ENCODE assay signal across 6 cellular contexts in genomic region chr1:1274299-1274930, GRCh38. TPM values are rescaled to one million over a fixed set of nuclear protein-coding genes. Genes with fewer than 3 reads are reported as not detected.
DNase-seq lines count a peak whose midpoint lies in the region; ATAC-seq and TF ChIP-seq lines count a peak whose summit lies in the region.

No MANE protein-coding gene starts in this region.

- peak; percentile 16 for ATAC-seq in GM21737 (IDR thresholded peaks at IDR 0.05; ENCODE audit: unreplicated experiment)
- ATAC-seq in natural killer cell treated with Interleukin-12 subunit alpha and Interleukin-12 subunit beta and Interleukin-15 and Interleukin-18, amount 100 ng/mL, for 72 hours: no peak
- no peak for ATAC-seq in GM18511 (IDR thresholded peaks at IDR 0.05; ENCODE audit: unreplicated experiment)

- no peaks in the 10 kb centered on the region for H3K27me3 Mint-ChIP-seq in natural killer cell treated with Interleukin-12 subunit alpha and Interleukin-12 subunit beta and Interleukin-15 and Interleukin-18, amount 100 ng/mL, for 72 hours

- no peaks in the 10 kb centered on the region for H3K36me3 Mint-ChIP-seq in natural killer cell treated with Interleukin-12 subunit alpha and Interleukin-12 subunit beta and Interleukin-15 and Interleukin-18, amount 100 ng/mL, for 72 hours

- H3K4me3 Mint-ChIP-seq in natural killer cell treated with Interleukin-12 subunit alpha and Interleukin-12 subunit beta and Interleukin-15 and Interleukin-18, amount 100 ng/mL, for 72 hours: peak overlapping the region; percentile 59

- H3K27ac Mint-ChIP-seq in natural killer cell treated with Interleukin-12 subunit alpha and Interleukin-12 subunit beta and Interleukin-15 and Interleukin-18, amount 100 ng/mL, for 72 hours: no peak overlapping the region

- H3K9me3 Mint-ChIP-seq in natural killer cell treated with Interleukin-12 subunit alpha and Interleukin-12 subunit beta and Interleukin-15 and Interleukin-18, amount 100 ng/mL, for 72 hours: no peaks in the 10 kb centered on the region

- peaks cover 28 to 31% of the 10 kb centered on the region in 2 donors for H3K4me1 Mint-ChIP-seq in natural killer cell treated with Interleukin-12 subunit alpha and Interleukin-12 subunit beta and Interleukin-15 and Interleukin-18, amount 100 ng/mL, for 72 hours (ENCODE audit: low read depth in 2 of 2)

- in situ Hi-C loops in astrocyte of the spinal cord (cut with HindIII; ENCODE audit: low sequenced_read_pairs): no loop called here

- peak overlapping the region; percentile 54 for H3K4me3 ChIP-seq in astrocyte of the spinal cord (ENCODE audit: low read depth, low read length)

- TF ChIP-seq CTCF in astrocyte of the spinal cord (IDR thresholded peaks at IDR 0.05; ENCODE audit: low read depth, low read length): no peak

- DNase-seq in astrocyte of the spinal cord (ENCODE audit: low read depth, low spot score) (no peak), NCI-H2081 treated with DMSO at 0.1 percent for 48 hours (lab: John Stamatoyannopoulos, UW) (no peak)
- no peak for DNase-seq in natural killer cell treated with Interleukin-12 subunit alpha and Interleukin-12 subunit beta and Interleukin-15 and Interleukin-18, amount 100 ng/mL, for 72 hours (ENCODE audit: low spot score)
- DNase-seq in activated effector memory CD4-positive, alpha-beta T cell treated with Interleukin-2 at 50 U/mL for 16 hours: no peak

RNA-seq across cellular contexts. Expression of gene UBE2J2, which starts 0.8 kb away (rescaled TPM):
- 100 to 1,000 TPM in 1 of 2 donors, 10 to 100 TPM in 1; 70.6 to 119 TPM for total RNA-seq in natural killer cell treated with Interleukin-12 subunit alpha and Interleukin-12 subunit beta and Interleukin-15 and Interleukin-18, amount 100 ng/mL, for 72 hours

RNA-seq across cellular contexts. Expression of gene SCNN1D, which starts 5.8 kb away (rescaled TPM):
- total RNA-seq in natural killer cell treated with Interleukin-12 subunit alpha and Interleukin-12 subunit beta and Interleukin-15 and Interleukin-18, amount 100 ng/mL, for 72 hours: 1 to 10 TPM; 1.5 to 3.2 TPM

RNA-seq across cellular contexts. Expression of gene C1QTNF12, which starts 27.9 kb away (rescaled TPM):
- total RNA-seq in natural killer cell treated with Interleukin-12 subunit alpha and Interleukin-12 subunit beta and Interleukin-15 and Interleukin-18, amount 100 ng/mL, for 72 hours: 1 to 10 TPM; 5.2 to 5.6 TPM

RNA-seq across cellular contexts. Expression of gene ACAP3, which starts 33.3 kb away (rescaled TPM):
- 10 to 100 TPM; 32.5 to 60.5 TPM for total RNA-seq in natural killer cell treated with Interleukin-12 subunit alpha and Interleukin-12 subunit beta and Interleukin-15 and Interleukin-18, amount 100 ng/mL, for 72 hours

RNA-seq across cellular contexts. Expression of gene PUSL1, which starts 34.0 kb away (rescaled TPM):
- total RNA-seq in natural killer cell treated with Interleukin-12 subunit alpha and Interleukin-12 subunit beta and Interleukin-15 and Interleukin-18, amount 100 ng/mL, for 72 hours: 10 to 100 TPM; 19.2 to 39.0 TPM
